9 cellular contexts compared by ENCODE assay signal in genomic region chr16:8571061-8571596, GRCh38. TPM values are rescaled to one million over a fixed set of nuclear protein-coding genes. Genes with fewer than 3 reads are reported as not detected.
DNase-seq lines count a peak whose midpoint lies in the region; ATAC-seq and TF ChIP-seq lines count a peak whose summit lies in the region.
"Had no signal": no experiment of that assay in that cellular context is flagged by ENCODE, and none has a peak within 500 bp of the region (broad histone marks: within the 10 kb centered on the region; RNA-seq: fewer than 3 reads in every experiment).

No MANE protein-coding gene starts in this region.

- WGBS in HUES64 = 37% methylated on average over 6 of the region's 6 CpGs
- WGBS in body of pancreas, 2 donors = 23 to 30% methylated on average over 6 of the region's 6 CpGs

- no peak for TF ChIP-seq POLR2A in body of pancreas (IDR thresholded peaks at IDR 0.05)

- H3K27ac ChIP-seq in HUES64 (ENCODE audit: low read depth, low read length) = peak overlapping the region; percentile 27; the same call in 1 of the 2 replicates
- H3K27ac ChIP-seq in body of pancreas = peak overlapping the region; percentile 43 to 57 (median 50)
- no peak overlapping the region for H3K27ac ChIP-seq in caudate nucleus (ENCODE audit: low read depth, low read length)

- no peak for TF ChIP-seq CTCF in body of pancreas (IDR thresholded peaks at IDR 0.05)

- intact Hi-C loops in body of pancreas (cut with DNase I) = no loop called here

- peak; percentile 24 for DNase-seq in Ammon's horn (ENCODE audit: low spot score)
- DNase-seq in body of pancreas = peak in 1 of 4 donors; percentile 31
- DNase-seq in lung microvascular endothelial cell (ENCODE audit: low read depth in 2 of 2) = peak; percentile 33 to 40
- DNase-seq in stimulated activated CD4-positive, alpha-beta T cell treated with anti-CD3 and anti-CD28 coated beads, Interleukin-15, amount 100 ng/mL, for 24 hours = no peak
- DNase-seq in caudate nucleus (lab: John Stamatoyannopoulos, UW) = no peak
- DNase-seq: nephron progenitor cell had no signal

- H3K9ac ChIP-seq in HUES64 (ENCODE audit: low read depth, low read length) = peak overlapping the region; percentile 28; the same call in 1 of the 2 replicates

- H3K27me3 ChIP-seq in HUES64 (ENCODE audit: insufficient read depth, low read length) (no peaks in the 10 kb centered on the region), body of pancreas (no peaks in the 10 kb centered on the region)

- peaks cover 23% of the 10 kb centered on the region for H3K4me1 ChIP-seq in HUES64 (ENCODE audit: insufficient read depth, low read length)
- H3K4me1 ChIP-seq in body of pancreas = peaks cover 7% of the 10 kb centered on the region

- ATAC-seq in body of pancreas (peak; percentile 64), GM21390 (IDR thresholded peaks at IDR 0.05; ENCODE audit: unreplicated experiment) (no peak), HG03045 (IDR thresholded peaks at IDR 0.05; ENCODE audit: unreplicated experiment) (no peak)

- H3K9me3 ChIP-seq in HUES64 (ENCODE audit: insufficient read depth, low read depth, low read length) (no peaks in the 10 kb centered on the region), body of pancreas (no peaks in the 10 kb centered on the region)

- H3K4me3 ChIP-seq in HUES64 (ENCODE audit: low read length) = no peak overlapping the region
- no peak overlapping the region for H3K4me3 ChIP-seq in body of pancreas

- H3K36me3 ChIP-seq in HUES64 (ENCODE audit: insufficient read depth, low read length) (no peaks in the 10 kb centered on the region), body of pancreas (replicated peaks in 1 of 2; ENCODE audit: insufficient read depth in 1 of 2, low read depth in 2 of 2) (no peaks in the 10 kb centered on the region)

RNA-seq across cellular contexts. Expression of gene TMEM114, which starts 19.2 kb away (rescaled TPM):
- polyA plus RNA-seq in HUES64 (2013, experiment 1 of 2) = not detected
- polyA plus RNA-seq in HUES64 (2013, experiment 2 of 2) = not detected
- total RNA-seq in body of pancreas = not detected
- not detected in 2 replicates for total RNA-seq in lung microvascular endothelial cell

RNA-seq across cellular contexts. Expression of gene METTL22, which starts 50.4 kb away (rescaled TPM):
- 23.5 TPM for polyA plus RNA-seq in HUES64 (2013, experiment 1 of 2)
- 22.7 TPM for polyA plus RNA-seq in HUES64 (2013, experiment 2 of 2)
- 10 to 100 TPM; 18.9 to 47.5 TPM for total RNA-seq in body of pancreas
- 7.0 and 10.7 TPM in 2 replicates for total RNA-seq in lung microvascular endothelial cell

Comparison
In these comparisons a context has a peak if more than half of its experiments do, and no peak if none do; other contexts are left out.
1. DNase-seq: peak in Ammon's horn (single experiment) and lung microvascular endothelial cell (2 of 2); none in stimulated activated CD4-positive, alpha-beta T cell treated with anti-CD3 and anti-CD28 coated beads, Interleukin-15, amount 100 ng/mL, for 24 hours (single experiment) and caudate nucleus (0 of 61).